In genomic region chr18:58781627-58782194, GRCh38 we compare ENCODE assay signal across 8 cellular contexts.
DNase-seq lines count a peak whose midpoint lies in the region; ATAC-seq and TF ChIP-seq lines count a peak whose summit lies in the region.

No MANE protein-coding gene starts in this region.

- H2BK15ac ChIP-seq in neuronal stem cell (ENCODE audit: low read length): no peak overlapping the region

- peak; percentile 73 for DNase-seq in RKO (ENCODE audit: low spot score)
- DNase-seq in activated T-cell treated with anti-CD3 and anti-CD28 coated beads, Interleukin-2, amount 50 U/mL, for 72 hours: peak; percentile 71 to 75
- DNase-seq in fibroblast of the aortic adventitia (ENCODE audit: low read depth): peak; percentile 84
- DNase-seq in neuronal stem cell (ENCODE audit: low spot score): peak; percentile 76
- DNase-seq in testis: peak; percentile 90

- H3K23ac ChIP-seq in neuronal stem cell (ENCODE audit: low read depth, low read length, poor library complexity): no peak overlapping the region

- no peaks in the 10 kb centered on the region for H3K36me3 Mint-ChIP-seq in activated T-cell treated with anti-CD3 and anti-CD28 coated beads, Interleukin-2, amount 50 U/mL, for 72 hours (ENCODE audit: insufficient read depth in 2 of 2)

- no peak overlapping the region for H3K4me2 ChIP-seq in neuronal stem cell (ENCODE audit: insufficient read depth, low read length, poor library complexity, severe bottlenecking)

- no peaks in the 10 kb centered on the region for H3K79me1 ChIP-seq in neuronal stem cell (ENCODE audit: low read depth, low read length)

- TF ChIP-seq CTCF in C4-2B (conservative IDR thresholded peaks at IDR 0.05) (peak; percentile 88), LNCAP (IDR thresholded peaks at IDR 0.05) (peak; percentile 93), fibroblast of the aortic adventitia (IDR thresholded peaks at IDR 0.05; ENCODE audit: insufficient read depth, low read length) (peak; percentile 74), testis (IDR thresholded peaks at IDR 0.05) (peak; percentile 83 to 93 (median 92))

- peaks cover 13 to 15% of the 10 kb centered on the region in 2 donors for H3K4me1 ChIP-seq in neuronal stem cell (ENCODE audit: control insufficient read depth in 2 of 2, insufficient read depth in 1 of 2, low read depth in 1 of 2, low read length in 2 of 2)
- H3K4me1 ChIP-seq in testis: no peaks in the 10 kb centered on the region

- H3K4me3 ChIP-seq in fibroblast of the aortic adventitia (ENCODE audit: low read depth, low read length): no peak overlapping the region
- peak overlapping the region in 1 of 2 donors; percentile 0 for H3K4me3 ChIP-seq in neuronal stem cell (ENCODE audit: low read length in 2 of 2)
- no peak overlapping the region for H3K4me3 ChIP-seq in testis

- no peak overlapping the region for H3K4me3 Mint-ChIP-seq in activated T-cell treated with anti-CD3 and anti-CD28 coated beads, Interleukin-2, amount 50 U/mL, for 72 hours

- H2BK12ac ChIP-seq in neuronal stem cell (ENCODE audit: low read length): peak overlapping the region; percentile 87

- no peak overlapping the region for H4K8ac ChIP-seq in neuronal stem cell (ENCODE audit: low read depth, low read length)

- no peak overlapping the region for H2BK5ac ChIP-seq in neuronal stem cell (ENCODE audit: low read length)

- H3K9me3 ChIP-seq in neuronal stem cell (replicated peaks in 1 of 2; ENCODE audit: control insufficient read depth in 2 of 2, insufficient read depth in 1 of 2, low read depth in 1 of 2, low read length in 2 of 2) (peaks cover 0 to 2% of the 10 kb centered on the region in 2 donors), testis (no peaks in the 10 kb centered on the region)

- no peak overlapping the region for H2AK5ac ChIP-seq in neuronal stem cell (ENCODE audit: low read depth, low read length)

- no peak overlapping the region for H3K4ac ChIP-seq in neuronal stem cell (ENCODE audit: low read length)

- H3K27ac Mint-ChIP-seq in activated T-cell treated with anti-CD3 and anti-CD28 coated beads, Interleukin-2, amount 50 U/mL, for 72 hours: no peak overlapping the region

- H3K9me3 Mint-ChIP-seq in activated T-cell treated with anti-CD3 and anti-CD28 coated beads, Interleukin-2, amount 50 U/mL, for 72 hours: no peaks in the 10 kb centered on the region

- peak overlapping the region; percentile 20 for H2AFZ ChIP-seq in neuronal stem cell (ENCODE audit: low read length)

- H3K36me3 ChIP-seq in neuronal stem cell (replicated peaks in 1 of 2; ENCODE audit: control insufficient read depth in 2 of 2, insufficient read depth in 2 of 2, low read length in 2 of 2): no peaks in the 10 kb centered on the region
- H3K36me3 ChIP-seq in testis (ENCODE audit: low read depth, missing control alignments): no peaks in the 10 kb centered on the region

- H3K14ac ChIP-seq in neuronal stem cell (ENCODE audit: low read length): no peak overlapping the region

- H3K18ac ChIP-seq in neuronal stem cell (ENCODE audit: low read length): peak overlapping the region; percentile 66

- H3K27me3 ChIP-seq in neuronal stem cell (ENCODE audit: control insufficient read depth in 3 of 3, insufficient read depth in 3 of 3, low read depth in 1 of 3, low read length in 3 of 3) (peaks cover 0 to 5% (median 0%) of the 10 kb centered on the region in 3 experiments), testis (no peaks in the 10 kb centered on the region)

- no peak overlapping the region for H2BK120ac ChIP-seq in neuronal stem cell (ENCODE audit: low read depth, low read length)

- peaks cover 6% of the 10 kb centered on the region for H3K4me1 Mint-ChIP-seq in activated T-cell treated with anti-CD3 and anti-CD28 coated beads, Interleukin-2, amount 50 U/mL, for 72 hours (ENCODE audit: low read depth)

- WGBS in neuronal stem cell (ENCODE audit: extremely low coverage in 2 of 2, insufficient read length in 2 of 2, insufficient replicate concordance in 1 of 2), 2 donors: no CpG with 5 or more reads among the region's 10 CpGs
- WGBS in testis, 2 donors: 31 to 36% methylated on average over 10 of the region's 10 CpGs

- H4K91ac ChIP-seq in neuronal stem cell (ENCODE audit: low read depth, low read length, poor library complexity): no peak overlapping the region

- peak; percentile 54 for ATAC-seq in GM19467 (IDR thresholded peaks at IDR 0.05; ENCODE audit: unreplicated experiment)
- peak; percentile 88 for ATAC-seq in activated T-cell treated with anti-CD3 and anti-CD28 coated beads, Interleukin-2, amount 50 U/mL, for 72 hours (replicated peaks in 1 of 2)

- H3K9ac ChIP-seq in neuronal stem cell (ENCODE audit: low read depth, low read length, poor library complexity): no peak overlapping the region

- H3K27me3 Mint-ChIP-seq in activated T-cell treated with anti-CD3 and anti-CD28 coated beads, Interleukin-2, amount 50 U/mL, for 72 hours (ENCODE audit: low read depth): peaks cover 21% of the 10 kb centered on the region

- H3K27ac ChIP-seq in C4-2B (peak overlapping the region; percentile 70), neuronal stem cell (replicated peaks; ENCODE audit: low read length) (no peak overlapping the region), testis (no peak overlapping the region)

- no peak for TF ChIP-seq POLR2A in testis (IDR thresholded peaks at IDR 0.05)

- intact Hi-C loops in testis (cut with DNase I; ENCODE audit: low total_unique reads): loop anchor here (5.0 kb wide), 1 partner anchor 271 kb away; no protein-coding TSS in a partner anchor
